In the genomic region with DNA sequence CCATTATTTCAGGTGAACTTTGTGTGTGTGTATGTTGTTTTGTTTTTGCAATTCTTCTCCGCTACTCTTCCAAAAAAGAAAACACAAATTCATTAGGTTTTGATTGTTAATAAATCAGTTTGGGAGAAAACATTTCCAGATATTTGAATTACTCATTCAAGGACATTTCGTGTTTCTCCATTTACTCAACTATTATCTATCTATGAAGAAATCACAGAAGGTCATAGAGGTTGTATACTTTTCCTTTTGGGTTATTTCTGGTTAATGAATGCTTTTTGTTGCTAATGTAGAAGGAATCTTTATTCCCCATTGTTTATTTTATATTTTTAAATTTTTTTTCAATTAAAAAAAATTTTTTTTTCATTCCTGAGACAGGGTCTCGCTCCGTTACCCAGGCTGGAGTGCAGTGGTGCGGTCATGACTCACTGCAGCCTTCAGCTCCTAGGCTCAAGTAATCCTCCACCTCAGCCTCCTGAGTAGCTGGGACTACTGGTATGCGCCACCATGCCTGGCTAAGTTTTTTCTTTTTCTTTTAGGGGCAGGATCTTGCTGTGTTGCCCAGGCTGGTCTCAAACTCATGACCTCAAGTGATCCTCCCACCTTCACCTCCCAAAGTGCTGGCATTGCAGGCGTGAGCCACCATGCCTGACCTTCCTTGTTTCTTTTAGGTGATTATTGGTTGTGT, we compare ENCODE assay signal across 33 cellular contexts. TPM values are rescaled to one million over a fixed set of nuclear protein-coding genes. Genes with fewer than 3 reads are reported as not detected.
DNase-seq lines count a peak whose midpoint lies in the region; ATAC-seq, FAIRE-seq and TF ChIP-seq lines count a peak whose summit lies in the region.
"Had no signal": no experiment of that assay in that cellular context is flagged by ENCODE, and none has a peak within 500 bp of the region (broad histone marks: within the 10 kb centered on the region; RNA-seq: fewer than 3 reads in every experiment).

No MANE protein-coding gene starts in this region.

- no peak overlapping the region for H3K4me3 ChIP-seq in right atrium auricular region
- H3K4me3 ChIP-seq in tibial artery, result no peak overlapping the region
- H3K4me3 ChIP-seq: heart left ventricle, pancreas, SJCRH30, skin epidermis, suprapubic skin, uterus had no signal

- H3K4me1 ChIP-seq in right atrium auricular region (peaks cover 0 to 51% of the 10 kb centered on the region in 2 donors), tibial artery (peaks cover 0 to 90% (median 49%) of the 10 kb centered on the region in 4 donors)

- H3K9me3 ChIP-seq in right atrium auricular region (no peaks in the 10 kb centered on the region), tibial artery (no peaks in the 10 kb centered on the region)
- H3K9me3 ChIP-seq: heart left ventricle, pancreas, SJCRH30, suprapubic skin, uterus had no signal

- H3K27ac Mint-ChIP-seq in effector memory CD8-positive, alpha-beta T cell, result no peak overlapping the region
- H3K27ac Mint-ChIP-seq: memory B cell had no signal

- H3K9me3 Mint-ChIP-seq in effector memory CD8-positive, alpha-beta T cell, result no peaks in the 10 kb centered on the region
- H3K9me3 Mint-ChIP-seq: activated naive CD4-positive, alpha-beta T cell treated with anti-CD3 and anti-CD28 coated beads, Interleukin-2, amount 50 U/mL, for 24 hours; CD4-positive, CD25-positive, alpha-beta regulatory T cell; neural crest cell had no signal

- ATAC-seq in left cardiac atrium (no peak), HG03457 (IDR thresholded peaks at IDR 0.05; ENCODE audit: unreplicated experiment) (no peak)
- no peak for ATAC-seq in effector memory CD8-positive, alpha-beta T cell (replicated peaks)
- ATAC-seq: heart left ventricle, left lobe of liver, pancreas had no signal

- H3K27me3 ChIP-seq in right atrium auricular region (no peaks in the 10 kb centered on the region), tibial artery (no peaks in the 10 kb centered on the region)
- H3K27me3 ChIP-seq: heart left ventricle, pancreas, SJCRH30, suprapubic skin, uterus had no signal

- DNase-seq in right atrium auricular region (ENCODE audit: low spot score), result peak; percentile 28
- no peak for DNase-seq in left cardiac atrium
- DNase-seq in RCC 7860 (ENCODE audit: low spot score), result peak; percentile 21
- DNase-seq in iris pigment epithelial cell (ENCODE audit: low read depth), result peak; percentile 81
- no peak for DNase-seq in tibial artery
- no peak for DNase-seq in effector memory CD8-positive, alpha-beta T cell
- no peak for DNase-seq in NCI-H2171 (lab: John Stamatoyannopoulos, UW)
- DNase-seq: activated CD4-positive, alpha-beta T cell treated with anti-CD3 and anti-CD28 coated beads for 48 hours; activated T-cell treated with anti-CD3 and anti-CD28 coated beads for 4 hours; AML-193; anterior cingulate cortex; CD4-positive, CD25-positive, alpha-beta regulatory T cell; cortex of kidney; effector memory CD4-positive, alpha-beta T cell; heart left ventricle; NCI-H1092; NCI-H187; pancreas; RPMI8226; SJCRH30; stimulated activated naive CD4-positive, alpha-beta T cell; SW 1271; T-helper 9 cell; uterus had no signal

- no peak for TF ChIP-seq CTCF in right atrium auricular region (IDR thresholded peaks at IDR 0.05)
- no peak for TF ChIP-seq CTCF in tibial artery (IDR thresholded peaks at IDR 0.05)

- H3K27ac ChIP-seq in right atrium auricular region (peak overlapping the region; percentile 29 to 58), tibial artery (peak overlapping the region; percentile 38 to 52)
- H3K27ac ChIP-seq: pancreas, SJCRH30, suprapubic skin, uterus, VCaP had no signal

- peaks cover 0 to 4% of the 10 kb centered on the region in 2 donors for H3K4me1 Mint-ChIP-seq in effector memory CD8-positive, alpha-beta T cell (ENCODE audit: low read depth in 2 of 2)

- intact Hi-C loops in left cardiac atrium (cut with DNase I) (no loop called here), tibial artery (cut with DNase I; ENCODE audit: low total_unique reads) (no loop called here)

- FAIRE-seq in RCC 7860 (lab: Jason Lieb, UNC), result peak; percentile 59
- FAIRE-seq: A204.1, pancreas had no signal

- H3K27me3 Mint-ChIP-seq in effector memory CD8-positive, alpha-beta T cell, result peaks cover 5 to 6% of the 10 kb centered on the region in 2 donors
- H3K27me3 Mint-ChIP-seq: activated naive CD4-positive, alpha-beta T cell treated with anti-CD3 and anti-CD28 coated beads, Interleukin-2, amount 50 U/mL, for 24 hours; CD4-positive, CD25-positive, alpha-beta regulatory T cell; memory B cell had no signal

- H3K4me3 Mint-ChIP-seq in effector memory CD8-positive, alpha-beta T cell, result no peak overlapping the region
- H3K4me3 Mint-ChIP-seq: activated naive CD4-positive, alpha-beta T cell treated with anti-CD3 and anti-CD28 coated beads, Interleukin-2, amount 50 U/mL, for 24 hours; memory B cell; neural crest cell had no signal

- H3K36me3 ChIP-seq in right atrium auricular region, result no peaks in the 10 kb centered on the region
- H3K36me3 ChIP-seq in tibial artery, result no peaks in the 10 kb centered on the region
- H3K36me3 ChIP-seq: heart left ventricle, pancreas, SJCRH30, suprapubic skin, uterus had no signal

- H3K36me3 Mint-ChIP-seq in effector memory CD8-positive, alpha-beta T cell (ENCODE audit: insufficient read depth), result peaks cover 7% of the 10 kb centered on the region

RNA-seq across cellular contexts. Expression of gene IGF1R, which starts 28.4 kb away (rescaled TPM):
- total RNA-seq in right atrium auricular region (10 to 100 TPM; 32.1 to 64.1 TPM), left cardiac atrium (10 to 100 TPM; 27.3 to 56.2 TPM)

Comparison
In these comparisons a context has a peak if more than half of its experiments do, and no peak if none do; other contexts are left out.
1. DNase-seq: peak in right atrium auricular region (single experiment), RCC 7860 (single experiment) and iris pigment epithelial cell (single experiment); none in left cardiac atrium (single experiment), tibial artery (0 of 2), effector memory CD8-positive, alpha-beta T cell (0 of 3) and NCI-H2171 (single experiment).